In genomic region chr20:1392693-1393506, GRCh38 we compare ENCODE assay signal across 1 cellular context.
A peak's percentile ranks its signal among the peaks of the same experiment; 100 is the strongest.
TF ChIP-seq lines count a peak whose summit lies in the region.

Gene FKBP1A, minus strand, starts transcription at chr20:1393054. Its CDS starts 56 bp downstream, at chr20:1392998.

TF ChIP-seq in HepG2, 621 proteins besides CTCF, POLR2A, EP300 and RAD21 (continued from another document):
- TF ChIP-seq ZNF639 (CRISPR knock-in tag; conservative IDR thresholded peaks at IDR 0.05) (peak; percentile 63; the same call in 1 of the 2 replicates), ZBTB20 (CRISPR knock-in tag; IDR thresholded peaks at IDR 0.05; ENCODE audit: borderline replicate concordance, low read depth) (peak; percentile 63; the same call in 1 of the 2 replicates), ZNF124 (CRISPR knock-in tag; IDR thresholded peaks at IDR 0.05) (peak; percentile 79; the same call in 1 of the 2 replicates), ZNF510 (CRISPR knock-in tag; IDR thresholded peaks at IDR 0.05; ENCODE audit: low read depth) (no peak)
- TF ChIP-seq, protein P1, sequence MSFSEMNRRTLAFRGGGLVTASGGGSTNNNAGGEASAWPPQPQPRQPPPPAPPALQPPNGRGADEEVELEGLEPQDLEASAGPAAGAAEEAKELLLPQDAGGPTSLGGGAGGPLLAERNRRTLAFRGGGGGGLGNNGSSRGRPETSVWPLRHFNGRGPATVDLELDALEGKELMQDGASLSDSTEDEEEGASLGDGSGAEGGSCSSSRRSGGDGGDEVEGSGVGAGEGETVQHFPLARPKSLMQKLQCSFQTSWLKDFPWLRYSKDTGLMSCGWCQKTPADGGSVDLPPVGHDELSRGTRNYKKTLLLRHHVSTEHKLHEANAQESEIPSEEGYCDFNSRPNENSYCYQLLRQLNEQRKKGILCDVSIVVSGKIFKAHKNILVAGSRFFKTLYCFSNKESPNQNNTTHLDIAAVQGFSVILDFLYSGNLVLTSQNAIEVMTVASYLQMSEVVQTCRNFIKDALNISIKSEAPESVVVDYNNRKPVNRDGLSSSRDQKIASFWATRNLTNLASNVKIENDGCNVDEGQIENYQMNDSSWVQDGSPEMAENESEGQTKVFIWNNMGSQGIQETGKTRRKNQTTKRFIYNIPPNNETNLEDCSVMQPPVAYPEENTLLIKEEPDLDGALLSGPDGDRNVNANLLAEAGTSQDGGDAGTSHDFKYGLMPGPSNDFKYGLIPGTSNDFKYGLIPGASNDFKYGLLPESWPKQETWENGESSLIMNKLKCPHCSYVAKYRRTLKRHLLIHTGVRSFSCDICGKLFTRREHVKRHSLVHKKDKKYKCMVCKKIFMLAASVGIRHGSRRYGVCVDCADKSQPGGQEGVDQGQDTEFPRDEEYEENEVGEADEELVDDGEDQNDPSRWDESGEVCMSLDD (CRISPR knock-in tag; IDR thresholded peaks at IDR 0.05; ENCODE audit: borderline replicate concordance): no peak
TF ChIP-seq in HepG2: peak in this region for 313.
